1 cellular context compared by ENCODE assay signal in the genomic region with DNA sequence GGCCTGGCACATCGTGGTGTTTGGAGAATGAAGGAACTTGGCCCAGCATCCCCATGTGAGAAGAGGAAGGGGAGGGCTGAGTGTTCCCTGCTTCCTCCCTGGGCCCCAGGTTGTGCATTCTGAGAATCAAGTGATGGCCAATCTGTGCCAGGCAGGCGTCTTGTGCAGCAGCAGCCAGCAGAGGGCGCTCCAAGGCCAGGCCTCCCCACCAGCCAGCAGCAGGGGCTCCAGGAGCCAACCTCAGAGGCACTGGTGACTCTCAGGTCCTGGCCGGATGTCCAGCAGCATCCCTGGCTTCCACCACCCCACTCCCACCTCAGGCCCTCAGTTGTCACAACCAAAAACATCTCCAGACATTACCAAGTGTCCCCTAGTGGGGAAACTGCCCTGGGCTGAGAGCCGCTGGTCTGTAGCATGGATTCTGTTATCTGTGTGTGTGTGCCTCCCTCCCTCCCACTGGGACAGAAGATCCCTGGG.
TF ChIP-seq lines count a peak whose summit lies in the region.

No MANE protein-coding gene starts in this region.

TF ChIP-seq in SK-N-SH treated with all-trans-retinoic acid at 6 μM for 48 hours, 23 proteins besides CTCF, POLR2A, EP300 and RAD21 (continued from another document):
- TF ChIP-seq, protein P1, sequence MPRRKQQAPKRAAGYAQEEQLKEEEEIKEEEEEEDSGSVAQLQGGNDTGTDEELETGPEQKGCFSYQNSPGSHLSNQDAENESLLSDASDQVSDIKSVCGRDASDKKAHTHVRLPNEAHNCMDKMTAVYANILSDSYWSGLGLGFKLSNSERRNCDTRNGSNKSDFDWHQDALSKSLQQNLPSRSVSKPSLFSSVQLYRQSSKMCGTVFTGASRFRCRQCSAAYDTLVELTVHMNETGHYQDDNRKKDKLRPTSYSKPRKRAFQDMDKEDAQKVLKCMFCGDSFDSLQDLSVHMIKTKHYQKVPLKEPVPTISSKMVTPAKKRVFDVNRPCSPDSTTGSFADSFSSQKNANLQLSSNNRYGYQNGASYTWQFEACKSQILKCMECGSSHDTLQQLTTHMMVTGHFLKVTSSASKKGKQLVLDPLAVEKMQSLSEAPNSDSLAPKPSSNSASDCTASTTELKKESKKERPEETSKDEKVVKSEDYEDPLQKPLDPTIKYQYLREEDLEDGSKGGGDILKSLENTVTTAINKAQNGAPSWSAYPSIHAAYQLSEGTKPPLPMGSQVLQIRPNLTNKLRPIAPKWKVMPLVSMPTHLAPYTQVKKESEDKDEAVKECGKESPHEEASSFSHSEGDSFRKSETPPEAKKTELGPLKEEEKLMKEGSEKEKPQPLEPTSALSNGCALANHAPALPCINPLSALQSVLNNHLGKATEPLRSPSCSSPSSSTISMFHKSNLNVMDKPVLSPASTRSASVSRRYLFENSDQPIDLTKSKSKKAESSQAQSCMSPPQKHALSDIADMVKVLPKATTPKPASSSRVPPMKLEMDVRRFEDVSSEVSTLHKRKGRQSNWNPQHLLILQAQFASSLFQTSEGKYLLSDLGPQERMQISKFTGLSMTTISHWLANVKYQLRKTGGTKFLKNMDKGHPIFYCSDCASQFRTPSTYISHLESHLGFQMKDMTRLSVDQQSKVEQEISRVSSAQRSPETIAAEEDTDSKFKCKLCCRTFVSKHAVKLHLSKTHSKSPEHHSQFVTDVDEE (CRISPR knock-in tag; IDR thresholded peaks at IDR 0.05), result no peak
- TF ChIP-seq ESRRG (CRISPR knock-in tag; IDR thresholded peaks at IDR 0.05), result no peak
- TF ChIP-seq, protein P2, sequence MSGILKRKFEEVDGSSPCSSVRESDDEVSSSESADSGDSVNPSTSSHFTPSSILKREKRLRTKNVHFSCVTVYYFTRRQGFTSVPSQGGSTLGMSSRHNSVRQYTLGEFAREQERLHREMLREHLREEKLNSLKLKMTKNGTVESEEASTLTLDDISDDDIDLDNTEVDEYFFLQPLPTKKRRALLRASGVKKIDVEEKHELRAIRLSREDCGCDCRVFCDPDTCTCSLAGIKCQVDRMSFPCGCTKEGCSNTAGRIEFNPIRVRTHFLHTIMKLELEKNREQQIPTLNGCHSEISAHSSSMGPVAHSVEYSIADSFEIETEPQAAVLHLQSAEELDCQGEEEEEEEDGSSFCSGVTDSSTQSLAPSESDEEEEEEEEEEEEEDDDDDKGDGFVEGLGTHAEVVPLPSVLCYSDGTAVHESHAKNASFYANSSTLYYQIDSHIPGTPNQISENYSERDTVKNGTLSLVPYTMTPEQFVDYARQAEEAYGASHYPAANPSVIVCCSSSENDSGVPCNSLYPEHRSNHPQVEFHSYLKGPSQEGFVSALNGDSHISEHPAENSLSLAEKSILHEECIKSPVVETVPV (CRISPR knock-in tag; IDR thresholded peaks at IDR 0.05), result no peak
